1 cellular context compared by ENCODE assay signal in the genomic region with DNA sequence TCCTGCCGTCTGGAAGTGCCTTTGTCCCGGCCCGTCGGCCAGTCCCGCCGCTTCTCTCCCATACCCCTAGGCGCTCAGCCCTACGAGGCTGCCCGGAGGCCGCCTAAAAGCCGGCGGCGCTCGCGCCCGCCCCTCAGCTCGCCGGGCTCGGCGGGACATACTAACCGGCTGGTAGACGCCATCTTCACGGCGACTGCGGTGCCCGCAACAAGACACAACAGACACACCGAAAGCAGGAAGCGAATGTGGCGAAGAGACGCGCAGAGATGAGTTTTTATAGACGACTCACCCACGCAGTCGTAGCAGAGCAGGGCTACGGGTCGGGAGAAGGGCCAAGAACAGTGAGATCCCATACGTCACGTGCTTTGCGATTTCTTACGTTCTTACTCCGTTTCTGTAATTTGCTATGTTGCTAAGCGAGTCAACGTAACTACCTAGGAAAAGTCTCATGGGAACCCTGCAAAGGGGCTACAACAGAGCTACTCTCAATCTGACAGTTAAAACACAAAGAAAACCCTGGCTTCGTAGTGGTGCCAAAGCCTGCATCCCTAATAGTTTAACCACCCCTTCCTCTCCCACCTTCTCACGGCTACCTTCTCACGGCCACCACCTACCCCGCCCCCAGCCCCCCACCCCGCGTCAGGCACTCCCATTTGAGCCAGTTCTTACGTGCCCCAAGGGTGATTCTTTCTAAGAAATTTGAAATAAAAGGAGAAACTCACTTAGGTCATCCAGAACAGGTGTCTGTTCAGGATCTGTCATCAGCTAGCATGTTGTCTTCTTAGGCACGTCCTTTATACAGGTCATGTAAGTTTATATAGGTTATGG.
TF ChIP-seq lines count a peak whose summit lies in the region.

A gene with protein sequence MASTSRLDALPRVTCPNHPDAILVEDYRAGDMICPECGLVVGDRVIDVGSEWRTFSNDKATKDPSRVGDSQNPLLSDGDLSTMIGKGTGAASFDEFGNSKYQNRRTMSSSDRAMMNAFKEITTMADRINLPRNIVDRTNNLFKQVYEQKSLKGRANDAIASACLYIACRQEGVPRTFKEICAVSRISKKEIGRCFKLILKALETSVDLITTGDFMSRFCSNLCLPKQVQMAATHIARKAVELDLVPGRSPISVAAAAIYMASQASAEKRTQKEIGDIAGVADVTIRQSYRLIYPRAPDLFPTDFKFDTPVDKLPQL (minus strand): TSS at position 250 of the 828 bp plus-strand sequence. CDS start 68 bp downstream, at position 182.

TF ChIP-seq in H1, 55 proteins besides CTCF, POLR2A, EP300 and RAD21 (continued from another document):
- TF ChIP-seq USF2 (IDR thresholded peaks at IDR 0.05; ENCODE audit: low read length) (peak; percentile 70), CBX5 (IDR thresholded peaks at IDR 0.05; ENCODE audit: low read depth, low read length) (no peak), CTBP2 (IDR thresholded peaks at IDR 0.05; ENCODE audit: borderline replicate concordance, insufficient read depth, insufficient read length, low read length) (peak; percentile 33), HDAC2 (IDR thresholded peaks at IDR 0.05; ENCODE audit: borderline replicate concordance in 1 of 2, low read depth in 2 of 2, low read length in 2 of 2) (peak; percentile 59 to 93; a peak in 1 of 4 replicates), PHF8 (conservative IDR thresholded peaks at IDR 0.05; ENCODE audit: low read depth, low read length) (peak; percentile 75; the same call in 1 of the 2 replicates), SP2 (IDR thresholded peaks at IDR 0.05; ENCODE audit: low read length) (no peak), ATF2 (IDR thresholded peaks at IDR 0.05; ENCODE audit: low read length) (peak; percentile 92), TBP (IDR thresholded peaks at IDR 0.05; ENCODE audit: low read depth, low read length) (peak; percentile 94), SAP30 (IDR thresholded peaks at IDR 0.05; ENCODE audit: insufficient read depth, insufficient replicate concordance, low read length) (no peak), RBBP5 (IDR thresholded peaks at IDR 0.05; ENCODE audit: borderline replicate concordance, low read depth, low read length) (peak; percentile 91; the same call in 1 of the 2 replicates), POU5F1 (IDR thresholded peaks at IDR 0.05; ENCODE audit: low read depth, low read length) (no peak), EGR1 (IDR thresholded peaks at IDR 0.05; ENCODE audit: borderline replicate concordance, low read depth, low read length) (peak; percentile 92), SIN3A (conservative IDR thresholded peaks at IDR 0.05 in 1 of 2, IDR thresholded peaks at IDR 0.05 in 1 of 2; ENCODE audit: low read depth in 1 of 2, low read length in 2 of 2) (peak in 1 of 2 experiments; percentile 90; a peak in 2 of 4 replicates), GABPA (IDR thresholded peaks at IDR 0.05; ENCODE audit: borderline replicate concordance, insufficient read depth, low read length) (no peak), ASH2L (IDR thresholded peaks at IDR 0.05; ENCODE audit: low read length) (peak; percentile 99), TAF7 (optimal IDR thresholded peaks at IDR 0.05; ENCODE audit: borderline replicate concordance, low read depth, low read length) (peak; percentile 79), TCF12 (IDR thresholded peaks at IDR 0.05; ENCODE audit: low read depth, low read length) (no peak), SIX5 (IDR thresholded peaks at IDR 0.05; ENCODE audit: low read depth, low read length) (no peak)
- TF ChIP-seq, protein P1, sequence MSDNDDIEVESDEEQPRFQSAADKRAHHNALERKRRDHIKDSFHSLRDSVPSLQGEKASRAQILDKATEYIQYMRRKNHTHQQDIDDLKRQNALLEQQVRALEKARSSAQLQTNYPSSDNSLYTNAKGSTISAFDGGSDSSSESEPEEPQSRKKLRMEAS (IDR thresholded peaks at IDR 0.05): peak; percentile 75
